8 cellular contexts compared by ENCODE assay signal in the genomic region with DNA sequence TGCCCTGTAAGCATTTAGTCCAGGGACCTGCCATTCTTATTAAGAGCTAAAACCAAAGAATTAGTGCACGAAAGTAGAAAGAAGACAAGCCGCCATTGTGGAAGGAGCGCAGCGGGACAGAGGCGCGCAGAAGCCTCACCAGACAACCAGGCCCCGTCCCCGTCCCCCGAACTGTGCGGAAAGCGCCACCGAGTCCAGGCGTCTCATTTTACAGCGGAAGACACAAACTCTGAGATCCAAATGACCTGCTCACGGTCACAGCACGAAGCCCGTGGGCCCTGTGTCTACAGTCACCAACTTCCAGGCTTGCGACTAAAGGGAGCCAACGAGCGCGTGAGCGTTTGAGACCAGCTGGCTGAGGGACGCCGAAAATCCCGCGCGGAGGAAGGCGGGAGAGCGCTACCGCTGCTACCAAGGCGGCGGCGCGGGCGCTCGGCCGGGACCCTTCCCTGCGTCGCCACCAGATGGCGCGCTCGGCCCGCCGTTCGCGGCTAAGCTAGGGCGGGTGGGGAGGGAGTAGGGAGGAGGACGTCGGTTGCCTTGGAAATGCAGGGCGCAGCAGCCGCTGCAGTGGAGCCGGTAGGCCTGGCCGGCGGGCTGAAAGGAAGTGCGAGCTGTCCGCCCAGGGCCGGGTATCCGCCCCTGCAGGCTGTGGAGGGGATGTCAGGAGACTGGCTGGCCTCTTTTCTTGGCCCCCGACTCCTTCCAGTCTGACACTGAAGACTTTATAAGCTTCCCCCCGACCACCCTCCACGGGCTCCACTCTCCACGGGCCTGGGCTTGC.
DNase-seq lines count a peak whose midpoint lies in the region; ATAC-seq lines count a peak whose summit lies in the region.

No MANE protein-coding gene starts in this region.

- no peaks in the 10 kb centered on the region for H3K36me3 ChIP-seq in HUES48 (ENCODE audit: control insufficient read depth, insufficient read depth, low read length)

- H3K27ac ChIP-seq in HUES48 (ENCODE audit: low read depth, low read length) = peak overlapping the region; percentile 70

- peak; percentile 100 for ATAC-seq in GM21423 (IDR thresholded peaks at IDR 0.05; ENCODE audit: unreplicated experiment)

- H3K9ac ChIP-seq in HUES48 (ENCODE audit: low read depth, low read length) = peak overlapping the region; percentile 93

- H3K4me3 ChIP-seq in HUES48 (ENCODE audit: low read depth, low read length) = peak overlapping the region; percentile 76

- DNase-seq in D341Med (ENCODE audit: low spot score) (peak; percentile 94), NOMO-1 treated with dmso at 0.1 percent for 144 hours (lab: John Stamatoyannopoulos, UW; ENCODE audit: unreplicated experiment) (peak; percentile 89), epidermal melanocyte (ENCODE audit: insufficient read length, low spot score) (peak; percentile 90), middle frontal gyrus (ENCODE audit: extremely low spot score, low spot score) (peak; percentile 82)
- DNase-seq in activated CD8-positive, alpha-beta memory T cell treated with anti-CD3 and anti-CD28 coated beads, Interleukin-2, amount 50 U/mL, for 24 hours (ENCODE audit: extremely low read depth) = peak; percentile 65
- DNase-seq in stimulated activated CD8-positive, alpha-beta memory T cell treated with anti-CD3 and anti-CD28 coated beads, Interleukin-2, amount 100 ng/mL, for 1 hour (ENCODE audit: low read depth in 2 of 2) = peak; percentile 80 to 81

- H3K27me3 ChIP-seq in HUES48 (ENCODE audit: control insufficient read depth, insufficient read depth, low read length) = 0 out of 2 replicates have a peak, but pooled peaks cover 4% of the 10 kb centered on the region

- peaks cover 5% of the 10 kb centered on the region; the same call in 1 of the 2 replicates for H3K4me1 ChIP-seq in HUES48 (ENCODE audit: control insufficient read depth, insufficient read depth, low read length)

- H3K9me3 ChIP-seq in HUES48 (ENCODE audit: control insufficient read depth, insufficient read depth, low read length) = peaks cover 13% of the 10 kb centered on the region

Comparison
In these comparisons a context has a peak if more than half of its experiments do, and no peak if none do; other contexts are left out.
1. Peak in every context shown above with its lines: DNase-seq, ATAC-seq, H3K4me3 ChIP-seq and H3K27ac ChIP-seq.